Comparison of ENCODE assay signal across 8 cellular contexts in genomic region chr12:15856097-15856982, GRCh38. TPM values are rescaled to one million over a fixed set of nuclear protein-coding genes. Genes with fewer than 3 reads are reported as not detected.
DNase-seq lines count a peak whose midpoint lies in the region; ATAC-seq, FAIRE-seq and TF ChIP-seq lines count a peak whose summit lies in the region.

No MANE protein-coding gene starts in this region.

- H4K8ac ChIP-seq in mesendoderm (ENCODE audit: low read depth, low read length): no peak overlapping the region

- H3K27ac ChIP-seq in mesendoderm (ENCODE audit: low read depth, low read length): no peak overlapping the region

- H3K79me1 ChIP-seq in mesendoderm (ENCODE audit: low read length): no peaks in the 10 kb centered on the region

- DNase-seq in BJ (ENCODE audit: low read depth): no peak
- DNase-seq in GM13976 (ENCODE audit: low spot score): peak; percentile 13
- DNase-seq in NAMALWA (ENCODE audit: low spot score): peak; percentile 82
- DNase-seq in T-helper 9 cell: peak; percentile 11
- DNase-seq in effector memory CD8-positive, alpha-beta T cell: peak; percentile 50 to 54 (median 54)
- peak; percentile 64 for DNase-seq in mesendoderm
- peak; percentile 57 for DNase-seq in ureter (ENCODE audit: low spot score)
- DNase-seq in GM19239 (ENCODE audit: insufficient read length, low spot score): no peak

- H3K23ac ChIP-seq in mesendoderm (ENCODE audit: low read length): no peak overlapping the region

- H3K27me3 Mint-ChIP-seq in effector memory CD8-positive, alpha-beta T cell: peaks cover 33 to 35% of the 10 kb centered on the region in 2 donors

- peak; percentile 60 for ATAC-seq in effector memory CD8-positive, alpha-beta T cell (replicated peaks)

- FAIRE-seq in GM19239 (lab: Jason Lieb, UNC): no peak

- no peak overlapping the region for H3K18ac ChIP-seq in mesendoderm (ENCODE audit: low read length)

- H3K4me3 Mint-ChIP-seq in effector memory CD8-positive, alpha-beta T cell: no peak overlapping the region

- peaks cover 2% of the 10 kb centered on the region for H3K36me3 Mint-ChIP-seq in effector memory CD8-positive, alpha-beta T cell (ENCODE audit: insufficient read depth)

- POLR2A ChIA-PET in BJ (lab: Charles Lee): no interaction called here

- H3K27ac Mint-ChIP-seq in effector memory CD8-positive, alpha-beta T cell: no peak overlapping the region

- no CpG with 5 or more reads among the region's 8 CpGs for WGBS in mesendoderm (ENCODE audit: extremely low coverage, insufficient coverage, low lambda C conversion rate)

- H3K4me3 ChIP-seq in BJ (ENCODE audit: low read depth, low read length) (no peak overlapping the region), mesendoderm (ENCODE audit: low read length) (no peak overlapping the region)

- no peaks in the 10 kb centered on the region for H3K27me3 ChIP-seq in BJ (ENCODE audit: control insufficient read depth, insufficient read depth, low read length)
- H3K27me3 ChIP-seq in mesendoderm (ENCODE audit: insufficient read depth, low read length, poor library complexity): no peaks in the 10 kb centered on the region

- H3K4ac ChIP-seq in mesendoderm (ENCODE audit: low read depth, low read length): no peak overlapping the region

- no peak overlapping the region for H3K56ac ChIP-seq in mesendoderm (ENCODE audit: low read length)

- H3K4me1 Mint-ChIP-seq in effector memory CD8-positive, alpha-beta T cell (ENCODE audit: low read depth in 2 of 2): no peaks in the 10 kb centered on the region

- in situ Hi-C loops in GM13976 (cut with MboI; ENCODE audit: low sequenced_read_pairs, unreplicated experiment): loop anchor here (5.0 to 10.0 kb wide), 2 partner anchors 269 to 322 kb away; no protein-coding TSS in a partner anchor

- H3K4me2 ChIP-seq in mesendoderm (ENCODE audit: low read length): no peak overlapping the region

- no peak overlapping the region for H2BK5ac ChIP-seq in mesendoderm (ENCODE audit: low read length)

- peaks cover 3% of the 10 kb centered on the region for H3K4me1 ChIP-seq in mesendoderm (ENCODE audit: control insufficient read depth, low read depth, low read length)

- no peak overlapping the region for H3K9ac ChIP-seq in mesendoderm (ENCODE audit: low read length)

- H4K5ac ChIP-seq in mesendoderm (ENCODE audit: low read length): no peak overlapping the region

- H3K36me3 ChIP-seq in BJ (ENCODE audit: control insufficient read depth, insufficient read depth, low read length) (no peaks in the 10 kb centered on the region), mesendoderm (ENCODE audit: control insufficient read depth, insufficient read depth, low read length) (no peaks in the 10 kb centered on the region)

- H2BK120ac ChIP-seq in mesendoderm (ENCODE audit: low read depth, low read length): no peak overlapping the region

- no peaks in the 10 kb centered on the region for H3K79me2 ChIP-seq in mesendoderm (ENCODE audit: control insufficient read depth, insufficient read depth, low read length)

- H3K9me3 Mint-ChIP-seq in effector memory CD8-positive, alpha-beta T cell: no peaks in the 10 kb centered on the region

- no peak overlapping the region for H2AK5ac ChIP-seq in mesendoderm (ENCODE audit: low read length)

- TF ChIP-seq CTCF in BJ (IDR thresholded peaks at IDR 0.05; ENCODE audit: insufficient read depth, low read depth, low read length) (peak; percentile 62), GM13976 (IDR thresholded peaks at IDR 0.05; ENCODE audit: borderline replicate concordance, control extremely low read depth, extremely low read depth, insufficient read depth, missing control alignments) (peak; percentile 60)

- CTCF ChIA-PET in BJ (lab: Yijun Ruan, JAX): interaction anchor here (0.6 to 7.7 kb wide), 22 partner anchors 9 to 333 kb away, joined by 3 to 204 read pairs (median 3); partner anchors contain the start of gene EPS8

- no peak overlapping the region for H2BK15ac ChIP-seq in mesendoderm (replicated peaks; ENCODE audit: low read depth)

RNA-seq across cellular contexts. Expression of gene STRAP, which starts 25.8 kb away (rescaled TPM):
- polyA plus RNA-seq in BJ (2011; rRNA removed): 54.1 and 103 TPM in 2 replicates
- 91.7 and 169 TPM in 2 replicates for polyA minus RNA-seq in BJ (2011; rRNA and poly(A)+ RNA removed)
- polyA plus RNA-seq in mesendoderm (2013, experiment 1 of 2): 286 TPM
- 280 TPM for polyA plus RNA-seq in mesendoderm (2013, experiment 2 of 2)
- total RNA-seq in ureter: 79.8 TPM

RNA-seq across cellular contexts. Expression of gene DERA, which starts 54.8 kb away (rescaled TPM):
- 22.6 and 31.1 TPM in 2 replicates for polyA plus RNA-seq in BJ (2011; rRNA removed)
- polyA minus RNA-seq in BJ (2011; rRNA and poly(A)+ RNA removed): 11.6 and 17.5 TPM in 2 replicates
- 10.9 TPM for polyA plus RNA-seq in mesendoderm (2013, experiment 1 of 2)
- 11.4 TPM for polyA plus RNA-seq in mesendoderm (2013, experiment 2 of 2)
- total RNA-seq in ureter: 23.1 TPM

Comparison
In these comparisons a context has a peak if more than half of its experiments do, and no peak if none do; other contexts are left out.
1. DNase-seq: peak in GM13976 (single experiment), NAMALWA (single experiment), T-helper 9 cell (single experiment), effector memory CD8-positive, alpha-beta T cell (3 of 3), mesendoderm (single experiment) and ureter (single experiment); none in BJ (single experiment) and GM19239 (single experiment).